In the genomic region with DNA sequence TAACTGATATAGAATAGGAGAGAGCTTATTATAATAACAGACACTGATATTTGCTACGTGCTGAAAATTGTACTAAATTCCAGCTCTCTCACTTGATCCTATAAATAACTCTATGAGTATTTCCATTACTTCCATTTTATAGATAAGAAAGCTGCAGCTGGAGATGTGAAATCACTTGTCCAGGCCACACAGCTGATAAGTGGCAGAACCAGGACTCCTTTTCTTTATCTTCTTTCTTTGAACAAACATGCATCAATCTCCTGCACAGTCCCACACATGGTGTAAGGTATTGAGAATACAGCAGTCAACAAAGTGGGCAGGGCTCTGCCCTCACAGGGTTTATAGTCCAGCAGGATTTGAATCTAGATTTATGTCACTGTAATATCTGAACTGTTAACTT, we compare ENCODE assay signal across 18 cellular contexts.
"Had no signal": no experiment of that assay in that cellular context is flagged by ENCODE, and none has a peak within 500 bp of the region (broad histone marks: within the 10 kb centered on the region; RNA-seq: fewer than 3 reads in every experiment).

No MANE protein-coding gene starts in this region.

- H3K27ac ChIP-seq: coronary artery, dorsolateral prefrontal cortex, esophagus muscularis mucosa, foreskin keratinocyte, gastroesophageal sphincter, heart right ventricle, lower lobe of right lung had no signal

- H3K4me1 Mint-ChIP-seq: naive B cell had no signal

- ATAC-seq: foreskin keratinocyte, gastroesophageal sphincter, heart right ventricle, left colon, left lobe of liver, left ventricle myocardium superior, lower lobe of right lung, mucosa of descending colon had no signal

- H3K36me3 Mint-ChIP-seq: mesothelial cell of epicardium, naive B cell had no signal

- H3K27me3 Mint-ChIP-seq: naive B cell had no signal

- H3K4me3 Mint-ChIP-seq: mesothelial cell of epicardium, naive B cell had no signal

- H3K4me3 ChIP-seq: coronary artery, dorsolateral prefrontal cortex, esophagus muscularis mucosa, gastroesophageal sphincter, heart right ventricle, lower lobe of right lung, mucosa of descending colon had no signal

- H3K36me3 ChIP-seq: esophagus muscularis mucosa, gastroesophageal sphincter, heart right ventricle, lower lobe of right lung had no signal

- DNase-seq: dermis blood vessel endothelial cell; dorsolateral prefrontal cortex; effector CD4-positive, alpha-beta T cell; effector memory CD4-positive, alpha-beta T cell; foreskin keratinocyte; heart right ventricle; hippocampal formation; left colon; left ventricle myocardium superior; lower lobe of right lung; mesenchymal stem cell; mucosa of descending colon; naive B cell had no signal

- H3K4me1 ChIP-seq: esophagus muscularis mucosa, foreskin keratinocyte, gastroesophageal sphincter, lower lobe of right lung had no signal

- H3K27ac Mint-ChIP-seq: mesothelial cell of epicardium, naive B cell had no signal

- H3K9me3 ChIP-seq: esophagus muscularis mucosa, gastroesophageal sphincter, heart right ventricle, lower lobe of right lung had no signal

- H3K27me3 ChIP-seq: dorsolateral prefrontal cortex, esophagus muscularis mucosa, foreskin keratinocyte, gastroesophageal sphincter, heart right ventricle had no signal

- H3K9me3 Mint-ChIP-seq: mesothelial cell of epicardium had no signal
